Comparison of ENCODE assay signal across 1 cellular context in genomic region chr1:12010751-12011570, GRCh38.
TF ChIP-seq lines count a peak whose summit lies in the region.

No MANE protein-coding gene starts in this region.

TF ChIP-seq in HepG2, 621 proteins besides CTCF, POLR2A, EP300 and RAD21:
- TF ChIP-seq ZNF607 (CRISPR knock-in tag; IDR thresholded peaks at IDR 0.05; ENCODE audit: borderline replicate concordance) (no peak), IRF2 (CRISPR knock-in tag; IDR thresholded peaks at IDR 0.05) (no peak), ZNF792 (CRISPR knock-in tag; IDR thresholded peaks at IDR 0.05) (no peak), KDM5B (CRISPR knock-in tag; IDR thresholded peaks at IDR 0.05; ENCODE audit: borderline replicate concordance) (no peak), SSRP1 (CRISPR knock-in tag; IDR thresholded peaks at IDR 0.05) (no peak), DZIP1 (CRISPR knock-in tag; IDR thresholded peaks at IDR 0.05) (no peak), ZNF569 (CRISPR knock-in tag; IDR thresholded peaks at IDR 0.05; ENCODE audit: borderline replicate concordance) (no peak), MTA3 (CRISPR knock-in tag; IDR thresholded peaks at IDR 0.05) (no peak)
